In genomic region chr19:47523473-47523872, GRCh38 we compare ENCODE assay signal across 1 cellular context.
TF ChIP-seq lines count a peak whose summit lies in the region.

No MANE protein-coding gene starts in this region.

TF ChIP-seq in GM23338, 12 proteins besides CTCF, POLR2A, EP300 and RAD21 (continued from another document):
- no peak for TF ChIP-seq ZNF462 (CRISPR knock-in tag; IDR thresholded peaks at IDR 0.05)
- TF ChIP-seq REST (IDR thresholded peaks at IDR 0.05; ENCODE audit: unreplicated experiment): no peak
- TF ChIP-seq ETS1 (IDR thresholded peaks at IDR 0.05): no peak
- TF ChIP-seq STAT1 (IDR thresholded peaks at IDR 0.05; ENCODE audit: unreplicated experiment): no peak
- no peak for TF ChIP-seq ZNF331 (CRISPR knock-in tag; IDR thresholded peaks at IDR 0.05; ENCODE audit: low read depth)
- TF ChIP-seq NANOG (IDR thresholded peaks at IDR 0.05; ENCODE audit: borderline replicate concordance): no peak
- no peak for TF ChIP-seq EZH2phosphoT487 (IDR thresholded peaks at IDR 0.05; ENCODE audit: unreplicated experiment)
- no peak for TF ChIP-seq POLR2AphosphoS5 (IDR thresholded peaks at IDR 0.05; ENCODE audit: low read depth)
